Comparison of ENCODE assay signal across 25 cellular contexts in the genomic region with DNA sequence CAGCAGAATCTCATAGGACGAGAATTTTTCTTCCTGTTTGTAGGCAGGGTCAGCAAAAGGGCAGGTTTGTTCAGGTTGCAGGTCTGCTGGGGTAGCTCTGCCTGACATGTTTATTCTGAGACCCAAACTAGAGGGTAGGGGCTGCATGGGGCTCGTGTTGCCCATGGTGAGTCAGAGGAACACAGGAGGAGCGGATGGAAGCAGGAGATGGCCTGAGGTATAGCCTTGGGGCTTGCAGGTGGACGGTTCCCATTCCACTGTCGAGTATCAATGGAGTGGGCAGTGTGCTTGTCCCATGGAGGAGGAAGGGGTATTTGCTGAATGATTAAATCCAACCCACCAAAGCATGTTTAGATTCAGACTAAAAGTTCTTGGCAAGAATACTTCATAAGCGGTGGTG.
DNase-seq lines count a peak whose midpoint lies in the region; ATAC-seq, FAIRE-seq and TF ChIP-seq lines count a peak whose summit lies in the region.
"Had no signal": no experiment of that assay in that cellular context is flagged by ENCODE, and none has a peak within 500 bp of the region (broad histone marks: within the 10 kb centered on the region; RNA-seq: fewer than 3 reads in every experiment).

No MANE protein-coding gene starts in this region.

- intact Hi-C loops in dorsolateral prefrontal cortex (cut with DNase I) = no loop called here

- peaks cover 0 to 7% (median 6%) of the 10 kb centered on the region in 4 donors for H3K4me1 Mint-ChIP-seq in CD4-positive, CD25-positive, alpha-beta regulatory T cell
- H3K4me1 Mint-ChIP-seq in neural crest cell = peaks cover 14% of the 10 kb centered on the region
- H3K4me1 Mint-ChIP-seq: IgD-negative memory B cell had no signal

- no peaks in the 10 kb centered on the region for H3K9me3 ChIP-seq in CD4-positive, CD25-positive, alpha-beta regulatory T cell (ENCODE audit: control insufficient read depth in 2 of 2, low read length in 2 of 2)
- H3K9me3 ChIP-seq: SK-N-SH had no signal

- H3K27ac ChIP-seq in CD4-positive, CD25-positive, alpha-beta regulatory T cell (ENCODE audit: insufficient read depth, low read length, poor library complexity, severe bottlenecking) = no peak overlapping the region
- H3K27ac ChIP-seq in dorsolateral prefrontal cortex = peak overlapping the region in 30 of 59 donors; percentile 3 to 75 (median 46)
- H3K27ac ChIP-seq: C4-2B, PC-9 had no signal

- no peaks in the 10 kb centered on the region for H3K36me3 ChIP-seq in CD4-positive, CD25-positive, alpha-beta regulatory T cell (ENCODE audit: control insufficient read depth, insufficient read depth, low read length)

- no peak for DNase-seq in CD4-positive, CD25-positive, alpha-beta regulatory T cell
- no peak for DNase-seq in HTR-8/SVneo (ENCODE audit: insufficient read length, low spot score)
- DNase-seq in dorsolateral prefrontal cortex = peak in 1 of 10 donors; percentile 23
- DNase-seq in neural crest cell (ENCODE audit: low read depth, low spot score) = no peak
- no peak for DNase-seq in GM20000 (ENCODE audit: low spot score)
- DNase-seq: DMS53, GF-D8, Karpas-422, MV-4-11, NCI-H1105 treated with DMSO at 0.1 percent for 48 hours, NCI-H2029 treated with DMSO at 0.1 percent for 48 hours, NCI-H2171 treated with DMSO at 0.1 percent for 48 hours, NCI-H446, NCI-H526, PC-9, RPMI8226, SHP77 treated with DMSO at 0.1 percent for 48 hours, SK-N-SH had no signal

- TF ChIP-seq CTCF in dorsolateral prefrontal cortex (IDR thresholded peaks at IDR 0.05 in 54 of 56, conservative IDR thresholded peaks at IDR 0.05 in 2 of 56; ENCODE audit: low read depth in 1 of 56, partially characterized antibody in 56 of 56) (no peak), neural crest cell (conservative IDR thresholded peaks at IDR 0.05) (no peak), GM20000 (IDR thresholded peaks at IDR 0.05; ENCODE audit: extremely low read depth, missing control alignments) (no peak)

- H3K4me3 Mint-ChIP-seq in CD4-positive, CD25-positive, alpha-beta regulatory T cell = peak overlapping the region in 1 of 4 donors; percentile 3
- H3K4me3 Mint-ChIP-seq in neural crest cell = no peak overlapping the region
- H3K4me3 Mint-ChIP-seq: IgD-negative memory B cell had no signal

- H3K27me3 ChIP-seq in CD4-positive, CD25-positive, alpha-beta regulatory T cell (ENCODE audit: control insufficient read depth, insufficient read depth, low read length) = no peaks in the 10 kb centered on the region
- H3K27me3 ChIP-seq in dorsolateral prefrontal cortex = no peaks in the 10 kb centered on the region

- H3K36me3 Mint-ChIP-seq in CD4-positive, CD25-positive, alpha-beta regulatory T cell = peaks cover 9% of the 10 kb centered on the region
- peaks cover 19% of the 10 kb centered on the region for H3K36me3 Mint-ChIP-seq in neural crest cell (ENCODE audit: low read depth)
- H3K36me3 Mint-ChIP-seq: IgD-negative memory B cell had no signal

- H3K9me3 Mint-ChIP-seq in CD4-positive, CD25-positive, alpha-beta regulatory T cell = peaks cover 0 to 2% (median 0%) of the 10 kb centered on the region in 7 donors
- peaks cover 7% of the 10 kb centered on the region for H3K9me3 Mint-ChIP-seq in neural crest cell

- no peak overlapping the region for H3K4me3 ChIP-seq in CD4-positive, CD25-positive, alpha-beta regulatory T cell (ENCODE audit: low read depth, low read length)
- H3K4me3 ChIP-seq in dorsolateral prefrontal cortex = no peak overlapping the region
- H3K4me3 ChIP-seq: PC-9 had no signal

- H3K4me1 ChIP-seq in CD4-positive, CD25-positive, alpha-beta regulatory T cell (ENCODE audit: control insufficient read depth, insufficient read depth, low read length, poor library complexity, severe bottlenecking) = no peaks in the 10 kb centered on the region

- ATAC-seq in CD4-positive, CD25-positive, alpha-beta regulatory T cell (ENCODE audit: low read depth in 2 of 2) = no peak
- ATAC-seq in HG02610 (IDR thresholded peaks at IDR 0.05; ENCODE audit: unreplicated experiment) (no peak), HG03342 (IDR thresholded peaks at IDR 0.05; ENCODE audit: unreplicated experiment) (no peak), GM18907 (IDR thresholded peaks at IDR 0.05; ENCODE audit: unreplicated experiment) (no peak)
- ATAC-seq: HCT116 had no signal

- peaks cover 4% of the 10 kb centered on the region for H3K27me3 Mint-ChIP-seq in CD4-positive, CD25-positive, alpha-beta regulatory T cell
- no peaks in the 10 kb centered on the region for H3K27me3 Mint-ChIP-seq in neural crest cell (ENCODE audit: low read depth)
- H3K27me3 Mint-ChIP-seq: IgD-negative memory B cell had no signal

- peak overlapping the region in 2 of 3 donors; percentile 2 to 47 for H3K27ac Mint-ChIP-seq in CD4-positive, CD25-positive, alpha-beta regulatory T cell
- H3K27ac Mint-ChIP-seq in neural crest cell (ENCODE audit: unreplicated experiment) = peak overlapping the region; percentile 35
- H3K27ac Mint-ChIP-seq: IgD-negative memory B cell had no signal

- FAIRE-seq in HTR-8/SVneo (lab: Jason Lieb, UNC) = peak; percentile 9
- FAIRE-seq: D721Med had no signal
